11 cellular contexts compared by ENCODE assay signal in the genomic region with DNA sequence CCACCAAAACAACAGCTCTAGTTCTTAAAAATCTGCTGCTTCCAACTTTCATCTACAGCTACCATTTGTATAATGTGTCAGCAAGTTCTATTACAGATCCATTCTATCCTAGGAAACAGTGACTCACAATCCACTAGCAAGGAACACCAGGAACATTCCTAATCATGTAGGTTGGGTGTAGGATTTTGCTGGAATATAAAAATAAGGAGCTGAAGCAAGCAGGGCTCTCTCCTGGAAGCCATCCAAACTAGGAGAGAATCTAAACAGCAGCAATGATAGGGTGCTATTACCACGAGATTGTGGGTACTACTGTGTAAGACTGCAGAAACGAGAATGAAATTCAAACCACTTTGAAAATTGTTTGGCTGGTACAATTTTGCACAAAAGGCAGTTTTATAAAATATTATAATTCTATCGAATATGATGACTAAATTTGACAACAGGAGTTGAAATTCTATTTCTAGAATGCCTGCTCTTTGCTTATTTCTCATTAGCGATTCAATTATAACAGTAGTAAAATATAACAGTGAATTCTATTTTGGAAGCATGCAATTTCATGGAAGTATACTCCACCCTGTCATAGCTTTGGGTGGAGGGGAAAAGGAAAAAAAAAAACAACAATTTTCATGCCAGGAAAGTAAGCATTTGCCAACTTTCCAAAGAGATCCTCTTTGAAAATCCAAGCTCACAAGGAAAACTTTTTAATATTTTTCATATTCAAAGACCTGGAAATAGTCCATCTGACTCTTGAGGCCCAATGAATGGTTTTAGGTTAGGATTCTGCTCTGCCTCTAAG.
A peak's percentile ranks its signal among the peaks of the same experiment; 100 is the strongest.
DNase-seq lines count a peak whose midpoint lies in the region; FAIRE-seq and TF ChIP-seq lines count a peak whose summit lies in the region.
"Had no signal": no experiment of that assay in that cellular context is flagged by ENCODE, and none has a peak within 500 bp of the region (broad histone marks: within the 10 kb centered on the region; RNA-seq: fewer than 3 reads in every experiment).

No MANE protein-coding gene starts in this region.

- H3K4me3 ChIP-seq in choroid plexus epithelial cell (ENCODE audit: low read depth, low read length) (no peak overlapping the region), keratinocyte (ENCODE audit: control insufficient read depth in 2 of 3, extremely low read depth in 1 of 3, insufficient read depth in 2 of 3, low read depth in 1 of 3, low read length in 3 of 3) (no peak overlapping the region)

- no peak overlapping the region for H2AFZ ChIP-seq in keratinocyte (ENCODE audit: control insufficient read depth, low read length)

- H3K9me3 ChIP-seq in keratinocyte (ENCODE audit: control insufficient read depth, low read depth, low read length): no peaks in the 10 kb centered on the region

- H4K20me1 ChIP-seq in keratinocyte (ENCODE audit: control insufficient read depth, extremely low read depth, insufficient read depth, low read length): no peaks in the 10 kb centered on the region

- H3K9me1 ChIP-seq in keratinocyte (ENCODE audit: control insufficient read depth, extremely low read depth, insufficient read depth, low read length): no peaks in the 10 kb centered on the region

- no peak for TF ChIP-seq CTCF in choroid plexus epithelial cell (conservative IDR thresholded peaks at IDR 0.05; ENCODE audit: low read depth, low read length)
- no peak for TF ChIP-seq CTCF in keratinocyte (optimal IDR thresholded peaks at IDR 0.05 in 1 of 3, IDR thresholded peaks at IDR 0.05 in 1 of 3, conservative IDR thresholded peaks at IDR 0.05 in 1 of 3; ENCODE audit: extremely low read depth in 1 of 3, insufficient read depth in 2 of 3, low read length in 3 of 3)

- peak overlapping the region; percentile 11 for H3K4me2 ChIP-seq in keratinocyte (ENCODE audit: control insufficient read depth, extremely low read depth, insufficient read depth, low read depth, low read length)

- DNase-seq in A172 (ENCODE audit: low spot score) (peak; percentile 65), LHCN-M2 (ENCODE audit: low read depth) (peak; percentile 87), choroid plexus epithelial cell (ENCODE audit: low read depth) (peak; percentile 55), keratinocyte (ENCODE audit: low read depth, low spot score) (peak; percentile 58), mesenteric fat pad (ENCODE audit: low spot score) (no peak), 8988T (no peak), NCI-H2107 treated with DMSO at 0.1 percent for 48 hours (lab: John Stamatoyannopoulos, UW; ENCODE audit: unreplicated experiment) (no peak)
- DNase-seq in stimulated activated CD4-positive, alpha-beta T cell treated with anti-CD3 and anti-CD28 coated beads, Interleukin-2, amount 100 ng/mL, for 24 hours: no peak
- DNase-seq: activated CD4-positive, alpha-beta T cell treated with anti-CD3 and anti-CD28 coated beads for 36 hours; effector CD8-positive, alpha-beta T cell; NCI-H2227 treated with DMSO at 0.1 percent for 48 hours had no signal

- H3K27ac ChIP-seq in keratinocyte (ENCODE audit: control insufficient read depth, insufficient read depth, low read length): peak overlapping the region; percentile 79

- H3K9ac ChIP-seq in keratinocyte (ENCODE audit: control insufficient read depth, extremely low read depth, insufficient read depth, low read length): no peak overlapping the region

- no peaks in the 10 kb centered on the region for H3K27me3 ChIP-seq in keratinocyte (ENCODE audit: control insufficient read depth, extremely low read depth, insufficient read depth, low read length)

- peaks cover 7 to 13% of the 10 kb centered on the region in 2 experiments for H3K36me3 ChIP-seq in keratinocyte (ENCODE audit: control insufficient read depth in 2 of 2, extremely low read depth in 1 of 2, insufficient read depth in 2 of 2, low read length in 2 of 2)

- peaks cover 71% of the 10 kb centered on the region for H3K4me1 ChIP-seq in keratinocyte (ENCODE audit: control insufficient read depth, extremely low read depth, insufficient read depth, low read length)

- H3K79me2 ChIP-seq in keratinocyte (ENCODE audit: control insufficient read depth, insufficient read depth, low read length): peaks cover 84% of the 10 kb centered on the region

- dilution Hi-C loops in keratinocyte (cut with MboI; ENCODE audit: extremely low pct_ligation_motif_present, low sequenced_read_pairs): no loop called here

- FAIRE-seq in keratinocyte (lab: Jason Lieb, UNC): peak; percentile 32

Comparison
In these comparisons a context has a peak if more than half of its experiments do, and no peak if none do; other contexts are left out.
1. DNase-seq: peak in A172 (single experiment), LHCN-M2 (single experiment), choroid plexus epithelial cell (single experiment) and keratinocyte (single experiment); none in mesenteric fat pad (single experiment), stimulated activated CD4-positive, alpha-beta T cell treated with anti-CD3 and anti-CD28 coated beads, Interleukin-2, amount 100 ng/mL, for 24 hours (0 of 2), 8988T (single experiment) and NCI-H2107 treated with DMSO at 0.1 percent for 48 hours (single experiment).